ENCODE assay signal across 15 cellular contexts in the genomic region with DNA sequence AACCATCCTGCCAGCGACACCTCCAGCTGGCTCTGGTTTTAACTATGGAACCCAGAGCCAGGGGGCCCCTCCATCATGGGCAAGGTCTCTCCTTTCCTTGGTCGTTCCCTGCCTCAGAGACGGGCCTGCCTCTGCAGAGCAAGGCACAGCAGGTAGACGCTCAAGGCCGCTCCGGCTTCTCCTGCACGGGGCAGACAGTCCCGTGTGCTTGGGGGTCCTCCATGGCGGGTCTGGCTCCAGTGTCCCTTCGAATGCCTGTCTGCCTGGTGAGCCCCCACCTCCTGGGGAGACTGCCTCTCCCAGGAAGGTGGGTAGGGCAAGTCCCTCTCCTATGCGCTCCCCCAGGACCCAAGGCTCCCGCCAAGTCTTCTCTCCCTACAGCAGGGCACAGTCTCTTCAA.
DNase-seq lines count a peak whose midpoint lies in the region; ATAC-seq, FAIRE-seq and TF ChIP-seq lines count a peak whose summit lies in the region.
"Had no signal": no experiment of that assay in that cellular context is flagged by ENCODE, and none has a peak within 500 bp of the region (broad histone marks: within the 10 kb centered on the region; RNA-seq: fewer than 3 reads in every experiment).

No MANE protein-coding gene starts in this region.

- TF ChIP-seq CTCF in astrocyte (IDR thresholded peaks at IDR 0.05; ENCODE audit: insufficient read depth, low read depth, low read length): no peak
- no peak for TF ChIP-seq CTCF in lower lobe of right lung (IDR thresholded peaks at IDR 0.05)
- TF ChIP-seq CTCF in WERI-Rb-1 (IDR thresholded peaks at IDR 0.05; ENCODE audit: low read depth, low read length): no peak
- no peak for TF ChIP-seq CTCF in glutamatergic neuron (IDR thresholded peaks at IDR 0.05; ENCODE audit: partially characterized antibody, unreplicated experiment)

- no peak overlapping the region for H2AFZ ChIP-seq in astrocyte (ENCODE audit: low read depth, low read length)
- H2AFZ ChIP-seq: GM23338 had no signal

- intact Hi-C loops in lower lobe of right lung (cut with DNase I): no loop called here

- no peaks in the 10 kb centered on the region for H3K27me3 ChIP-seq in BLaER1
- H3K27me3 ChIP-seq in astrocyte (ENCODE audit: insufficient read depth, low read length): no peaks in the 10 kb centered on the region
- H3K27me3 ChIP-seq in lower lobe of right lung (ENCODE audit: low read depth): no peaks in the 10 kb centered on the region
- no peaks in the 10 kb centered on the region for H3K27me3 ChIP-seq in WERI-Rb-1 (ENCODE audit: insufficient read depth, low read depth, severe bottlenecking)

- peak overlapping the region; percentile 12 for H3K27ac Mint-ChIP-seq in astrocyte (ENCODE audit: unreplicated experiment)
- H3K27ac Mint-ChIP-seq in stimulated activated effector memory CD8-positive, alpha-beta T cell treated with anti-CD3 and anti-CD28 coated beads, Interleukin-12 subunit alpha, Interleukin-12 subunit beta, amount 100 ng/mL, for 72 hours: peak overlapping the region; percentile 71
- H3K27ac Mint-ChIP-seq in glutamatergic neuron (ENCODE audit: unreplicated experiment): no peak overlapping the region
- H3K27ac Mint-ChIP-seq: CD4-positive, alpha-beta memory T cell; GM23338 had no signal

- no peak for FAIRE-seq in astrocyte (lab: Jason Lieb, UNC)
- FAIRE-seq: GM12891 had no signal

- H3K36me3 Mint-ChIP-seq in astrocyte (ENCODE audit: low read depth, unreplicated experiment) (peaks cover 24% of the 10 kb centered on the region), glutamatergic neuron (ENCODE audit: unreplicated experiment) (peaks cover 5% of the 10 kb centered on the region)
- peaks cover 45% of the 10 kb centered on the region for H3K36me3 Mint-ChIP-seq in stimulated activated effector memory CD8-positive, alpha-beta T cell treated with anti-CD3 and anti-CD28 coated beads, Interleukin-12 subunit alpha, Interleukin-12 subunit beta, amount 100 ng/mL, for 72 hours

- ATAC-seq in lower lobe of right lung: no peak
- no peak for ATAC-seq in stimulated activated effector memory CD8-positive, alpha-beta T cell treated with anti-CD3 and anti-CD28 coated beads, Interleukin-12 subunit alpha, Interleukin-12 subunit beta, amount 100 ng/mL, for 72 hours

- H3K9ac ChIP-seq in BLaER1 (no peak overlapping the region), astrocyte (ENCODE audit: low read length) (no peak overlapping the region)

- H3K4me3 ChIP-seq in BLaER1 (no peak overlapping the region), astrocyte (ENCODE audit: insufficient read depth, low read depth, low read length) (no peak overlapping the region), lower lobe of right lung (no peak overlapping the region), WERI-Rb-1 (ENCODE audit: low read depth, low read length) (no peak overlapping the region)
- H3K4me3 ChIP-seq: GM23338 had no signal

- H4K20me1 ChIP-seq in BLaER1: peaks cover 20% of the 10 kb centered on the region
- no peaks in the 10 kb centered on the region for H4K20me1 ChIP-seq in astrocyte (ENCODE audit: insufficient read depth, low read length)

- H3K4me3 Mint-ChIP-seq in astrocyte (ENCODE audit: unreplicated experiment) (no peak overlapping the region), glutamatergic neuron (ENCODE audit: unreplicated experiment) (no peak overlapping the region)
- H3K4me3 Mint-ChIP-seq in stimulated activated effector memory CD8-positive, alpha-beta T cell treated with anti-CD3 and anti-CD28 coated beads, Interleukin-12 subunit alpha, Interleukin-12 subunit beta, amount 100 ng/mL, for 72 hours: no peak overlapping the region
- H3K4me3 Mint-ChIP-seq: CD4-positive, alpha-beta memory T cell; GM23338 had no signal

- H3K27me3 Mint-ChIP-seq in astrocyte (ENCODE audit: low read depth, unreplicated experiment) (no peaks in the 10 kb centered on the region), glutamatergic neuron (ENCODE audit: unreplicated experiment) (peaks cover 6% of the 10 kb centered on the region)
- H3K27me3 Mint-ChIP-seq: CD4-positive, alpha-beta memory T cell had no signal

- no peak for DNase-seq in astrocyte (ENCODE audit: low read depth)
- peak; percentile 36 for DNase-seq in lower lobe of right lung
- DNase-seq in stimulated activated effector memory CD8-positive, alpha-beta T cell treated with anti-CD3 and anti-CD28 coated beads, Interleukin-12 subunit alpha, Interleukin-12 subunit beta, amount 100 ng/mL, for 72 hours (ENCODE audit: low spot score in 2 of 2): no peak
- DNase-seq in WERI-Rb-1: no peak
- DNase-seq in glutamatergic neuron: no peak
- DNase-seq in NCI-H2029 (lab: John Stamatoyannopoulos, UW): no peak
- DNase-seq: ACHN; C1 segment of cervical spinal cord; CD4-positive, alpha-beta memory T cell; DMS79; H7 had no signal

- H3K27ac ChIP-seq in BLaER1 (0 out of 2 replicates have a peak overlapping the region, but pooled peaks have one; percentile 18), astrocyte (ENCODE audit: low read depth, low read length) (no peak overlapping the region), lower lobe of right lung (no peak overlapping the region), WERI-Rb-1 (no peak overlapping the region)
- H3K27ac ChIP-seq: HL-60 had no signal

- peaks cover 80% of the 10 kb centered on the region for H3K36me3 ChIP-seq in BLaER1
- no peaks in the 10 kb centered on the region for H3K36me3 ChIP-seq in astrocyte (ENCODE audit: insufficient read depth, low read length)
- H3K36me3 ChIP-seq in lower lobe of right lung: peaks cover 12% of the 10 kb centered on the region
- H3K36me3 ChIP-seq in WERI-Rb-1: no peaks in the 10 kb centered on the region

- H3K4me1 ChIP-seq in BLaER1: peaks cover 50% of the 10 kb centered on the region
- no peaks in the 10 kb centered on the region for H3K4me1 ChIP-seq in astrocyte (ENCODE audit: insufficient read depth, low read length)
- no peaks in the 10 kb centered on the region for H3K4me1 ChIP-seq in lower lobe of right lung

- H3K9me3 ChIP-seq in BLaER1 (peaks cover 12% of the 10 kb centered on the region), astrocyte (ENCODE audit: insufficient read depth, low read depth, low read length) (no peaks in the 10 kb centered on the region), lower lobe of right lung (no peaks in the 10 kb centered on the region), WERI-Rb-1 (ENCODE audit: severe bottlenecking) (no peaks in the 10 kb centered on the region)

- H3K9me3 Mint-ChIP-seq in astrocyte (ENCODE audit: unreplicated experiment): no peaks in the 10 kb centered on the region
- no peaks in the 10 kb centered on the region for H3K9me3 Mint-ChIP-seq in stimulated activated effector memory CD8-positive, alpha-beta T cell treated with anti-CD3 and anti-CD28 coated beads, Interleukin-12 subunit alpha, Interleukin-12 subunit beta, amount 100 ng/mL, for 72 hours
- H3K9me3 Mint-ChIP-seq in glutamatergic neuron (ENCODE audit: unreplicated experiment): peaks cover 3% of the 10 kb centered on the region
- H3K9me3 Mint-ChIP-seq: GM23338 had no signal

- no peak overlapping the region for H3K4me2 ChIP-seq in BLaER1
- no peak overlapping the region for H3K4me2 ChIP-seq in astrocyte (ENCODE audit: low read length)
- H3K4me2 ChIP-seq: GM23338 had no signal

- H3K4me1 Mint-ChIP-seq in astrocyte (ENCODE audit: low read depth, unreplicated experiment): no peaks in the 10 kb centered on the region
- H3K4me1 Mint-ChIP-seq in stimulated activated effector memory CD8-positive, alpha-beta T cell treated with anti-CD3 and anti-CD28 coated beads, Interleukin-12 subunit alpha, Interleukin-12 subunit beta, amount 100 ng/mL, for 72 hours: peaks cover 6% of the 10 kb centered on the region
- no peaks in the 10 kb centered on the region for H3K4me1 Mint-ChIP-seq in glutamatergic neuron (ENCODE audit: low read depth, unreplicated experiment)

- no peaks in the 10 kb centered on the region for H3K79me2 ChIP-seq in astrocyte (ENCODE audit: insufficient read depth, low read length)
